ENCODE assay signal across 22 cellular contexts in the genomic region with DNA sequence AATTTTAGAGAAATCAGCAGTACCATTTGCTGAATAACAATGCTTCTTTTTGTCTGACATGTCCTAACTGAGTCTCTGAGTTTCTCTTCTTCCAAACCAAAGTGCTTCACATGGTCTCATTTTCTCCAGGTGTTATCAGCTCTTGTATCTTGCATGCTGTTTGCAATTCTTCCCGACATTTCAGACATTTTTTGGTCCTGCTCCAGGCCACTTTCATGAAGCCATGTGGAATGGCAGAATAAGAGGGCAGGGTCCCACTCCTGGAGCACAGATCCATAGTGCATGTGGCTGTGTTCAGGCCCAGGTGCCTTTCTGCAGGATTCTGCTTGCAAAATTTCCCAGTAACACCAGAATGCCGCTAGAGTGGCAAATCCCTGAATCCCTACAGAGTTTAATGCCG.
DNase-seq lines count a peak whose midpoint lies in the region; ATAC-seq, FAIRE-seq and TF ChIP-seq lines count a peak whose summit lies in the region.
"Had no signal": no experiment of that assay in that cellular context is flagged by ENCODE, and none has a peak within 500 bp of the region (broad histone marks: within the 10 kb centered on the region; RNA-seq: fewer than 3 reads in every experiment).

No MANE protein-coding gene starts in this region.

- 96% methylated on average over 3 of the region's 3 CpGs; no CpG with 5 or more reads in 1 of the 2 experiments for WGBS in H1 (ENCODE audit: extremely low coverage in 1 of 2, insufficient coverage in 1 of 2, insufficient read length in 1 of 2, insufficient replicate concordance in 2 of 2, low coverage in 1 of 2, low lambda C conversion rate in 2 of 2, missing lambda C conversion rate in 1 of 2), 2 experiments
- no CpG with 5 or more reads among the region's 3 CpGs for WGBS in mesendoderm (ENCODE audit: extremely low coverage, insufficient coverage, low lambda C conversion rate)

- H2AK5ac ChIP-seq in H1 (ENCODE audit: low read depth, low read length) (no peak overlapping the region), mesendoderm (ENCODE audit: low read length) (no peak overlapping the region)

- peaks cover 6% of the 10 kb centered on the region; the same call in 2 of the 3 replicates for H3K4me1 Mint-ChIP-seq in GM23338
- H3K4me1 Mint-ChIP-seq: B cell had no signal

- H3K36me3 ChIP-seq in GM23338 (ENCODE audit: insufficient read depth) (no peaks in the 10 kb centered on the region), H1 (ENCODE audit: control insufficient read depth in 2 of 4, insufficient read depth in 4 of 4, low read length in 3 of 4) (no peaks in the 10 kb centered on the region), mesendoderm (ENCODE audit: control insufficient read depth, insufficient read depth, low read length) (no peaks in the 10 kb centered on the region)
- H3K36me3 ChIP-seq: BLaER1 treated with 17β-estradiol and CSF1 and Interleukin-3, amounts not matched to agents 10 nM and 100 nM had no signal

- H3K4me1 ChIP-seq in GM23338 (ENCODE audit: insufficient read depth), result peaks cover 3% of the 10 kb centered on the region; the same call in 1 of the 2 replicates
- H3K4me1 ChIP-seq in H1 (replicated peaks in 1 of 4; ENCODE audit: control insufficient read depth in 3 of 4, insufficient read depth in 4 of 4, low read length in 3 of 4), result no peaks in the 10 kb centered on the region; a peak in 1 of 7 replicates
- H3K4me1 ChIP-seq in mesendoderm (ENCODE audit: control insufficient read depth, low read depth, low read length), result no peaks in the 10 kb centered on the region
- H3K4me1 ChIP-seq: A549; BLaER1 treated with 17β-estradiol and CSF1 and Interleukin-3, amounts not matched to agents 10 nM and 100 nM; Caco-2 had no signal

- TF ChIP-seq CTCF in GM23338 (conservative IDR thresholded peaks at IDR 0.05; ENCODE audit: low read depth in 2 of 2), result no peak
- TF ChIP-seq CTCF in H1 (IDR thresholded peaks at IDR 0.05; ENCODE audit: control extremely low read depth in 1 of 3, insufficient read depth in 1 of 3, low read depth in 1 of 3, low read length in 3 of 3), result no peak

- H3K4ac ChIP-seq in H1 (replicated peaks; ENCODE audit: insufficient read length, low read depth, low read length) (no peak overlapping the region), mesendoderm (ENCODE audit: low read depth, low read length) (no peak overlapping the region)

- H3F3A ChIP-seq in GM23338 (replicated peaks; ENCODE audit: low read depth), result no peaks in the 10 kb centered on the region

- H2BK15ac ChIP-seq in H1 (ENCODE audit: low read length) (no peak overlapping the region), mesendoderm (replicated peaks; ENCODE audit: low read depth) (no peak overlapping the region)

- no peak overlapping the region for H3K27ac Mint-ChIP-seq in GM23338
- H3K27ac Mint-ChIP-seq: B cell; CD4-positive, alpha-beta T cell; CD8-positive, alpha-beta T cell had no signal

- H3K23me2 ChIP-seq in H1 (ENCODE audit: low read depth, low read length), result no peaks in the 10 kb centered on the region

- no peaks in the 10 kb centered on the region for H3K9me3 ChIP-seq in H1 (ENCODE audit: insufficient read depth in 2 of 2, low read depth in 1 of 2, low read length in 1 of 2)
- H3K9me3 ChIP-seq: A549; BLaER1 treated with 17β-estradiol and CSF1 and Interleukin-3, amounts not matched to agents 10 nM and 100 nM; Caco-2 had no signal

- POLR2A ChIA-PET in H1 (lab: Charles Lee; ENCODE audit: partially characterized antibody), result no interaction called here

- no peak overlapping the region for H4K91ac ChIP-seq in H1 (replicated peaks; ENCODE audit: insufficient read length, low read length)

- H3K36me3 Mint-ChIP-seq in GM23338 (ENCODE audit: low read depth), result no peaks in the 10 kb centered on the region
- H3K36me3 Mint-ChIP-seq: CD8-positive, alpha-beta T cell had no signal

- H2BK5ac ChIP-seq in H1 (ENCODE audit: low read depth, low read length), result no peak overlapping the region
- no peak overlapping the region for H2BK5ac ChIP-seq in mesendoderm (ENCODE audit: low read length)

- H3K79me1 ChIP-seq in H1 (ENCODE audit: low read depth, low read length) (no peaks in the 10 kb centered on the region), mesendoderm (ENCODE audit: low read length) (no peaks in the 10 kb centered on the region)

- no peak overlapping the region for H4K5ac ChIP-seq in H1 (ENCODE audit: insufficient read length, low read depth, low read length)
- no peak overlapping the region for H4K5ac ChIP-seq in mesendoderm (ENCODE audit: low read length)

- H3K4me2 ChIP-seq in GM23338, result no peak overlapping the region
- H3K4me2 ChIP-seq in H1 (ENCODE audit: insufficient read depth in 1 of 2, low read depth in 2 of 2, low read length in 2 of 2), result no peak overlapping the region
- no peak overlapping the region for H3K4me2 ChIP-seq in mesendoderm (ENCODE audit: low read length)
- H3K4me2 ChIP-seq: A549; BLaER1 treated with 17β-estradiol and CSF1 and Interleukin-3, amounts not matched to agents 10 nM and 100 nM had no signal

- no peaks in the 10 kb centered on the region for H3K27me3 Mint-ChIP-seq in GM23338 (ENCODE audit: insufficient read depth, low read depth, poor library complexity)
- H3K27me3 Mint-ChIP-seq: B cell; CD4-positive, alpha-beta T cell had no signal

- no peaks in the 10 kb centered on the region for H3K9me3 Mint-ChIP-seq in GM23338

- no peak overlapping the region for H4K8ac ChIP-seq in H1 (ENCODE audit: extremely low read depth, insufficient read depth, low read length)
- no peak overlapping the region for H4K8ac ChIP-seq in mesendoderm (ENCODE audit: low read depth, low read length)

- no peak overlapping the region for H3K9ac ChIP-seq in H1 (replicated peaks in 1 of 4; ENCODE audit: extremely low read depth in 1 of 4, low read depth in 3 of 4, low read length in 3 of 4)
- no peak overlapping the region for H3K9ac ChIP-seq in mesendoderm (ENCODE audit: low read length)
- H3K9ac ChIP-seq: BLaER1 treated with 17β-estradiol and CSF1 and Interleukin-3, amounts not matched to agents 10 nM and 100 nM had no signal

- H3K14ac ChIP-seq in H1 (ENCODE audit: insufficient read length), result no peak overlapping the region

- H3K79me2 ChIP-seq in GM23338 (replicated peaks; ENCODE audit: insufficient read depth), result no peaks in the 10 kb centered on the region
- no peaks in the 10 kb centered on the region for H3K79me2 ChIP-seq in H1 (ENCODE audit: control insufficient read depth in 1 of 2, insufficient read depth in 2 of 2, low read length in 2 of 2)
- H3K79me2 ChIP-seq in mesendoderm (ENCODE audit: control insufficient read depth, insufficient read depth, low read length), result no peaks in the 10 kb centered on the region

- TF ChIP-seq RAD21 in H1 (IDR thresholded peaks at IDR 0.05 in 1 of 2, conservative IDR thresholded peaks at IDR 0.05 in 1 of 2; ENCODE audit: low read depth in 2 of 2, low read length in 2 of 2), result no peak

- H2AFZ ChIP-seq in GM23338, result peak overlapping the region; percentile 39; the same call in 1 of the 2 replicates
- H2AFZ ChIP-seq in H1 (ENCODE audit: low read length), result peak overlapping the region; percentile 17; the same call in 1 of the 2 replicates

- DNase-seq in GM23338 (ENCODE audit: low spot score), result no peak
- no peak for DNase-seq in H1 (ENCODE audit: low read depth in 1 of 2, low spot score in 2 of 2)
- DNase-seq in mesendoderm, result peak; percentile 55
- no peak for DNase-seq in SKM-1 (lab: John Stamatoyannopoulos, UW; ENCODE audit: unreplicated experiment)
- no peak for DNase-seq in stimulated activated naive CD8-positive, alpha-beta T cell treated with anti-CD3 and anti-CD28 coated beads, Interleukin-15, Interleukin-2, amounts not matched to agents 100 U/mL and 50 U/mL, for 24 hours
- DNase-seq: AML-193; Caco-2; Calu3; CD4-positive, alpha-beta T cell; CD8-positive, alpha-beta T cell; DMS79 treated with DMSO at 0.1 percent for 48 hours; GF-D8 had no signal

- no peak for ATAC-seq in GM23338
- no peak for ATAC-seq in HG02678 (IDR thresholded peaks at IDR 0.05; ENCODE audit: unreplicated experiment)
- no peak for ATAC-seq in stimulated activated naive CD8-positive, alpha-beta T cell treated with anti-CD3 and anti-CD28 coated beads, Interleukin-15, Interleukin-2, amounts not matched to agents 100 U/mL and 50 U/mL, for 24 hours
- ATAC-seq: A549; CD8-positive, alpha-beta T cell had no signal

- H3K9me2 ChIP-seq in GM23338 (ENCODE audit: insufficient read depth), result no peaks in the 10 kb centered on the region

- no peak for FAIRE-seq in H1 (lab: Jason Lieb, UNC)
- FAIRE-seq: A549, D721Med, G401.6, GM12891, GM19239 had no signal

- H3K27me3 ChIP-seq in GM23338 (ENCODE audit: insufficient read depth), result no peaks in the 10 kb centered on the region
- peaks cover 0 to 1% (median 0%) of the 10 kb centered on the region in 4 experiments; a peak in 1 of 7 replicates for H3K27me3 ChIP-seq in H1 (replicated peaks in 1 of 4; ENCODE audit: control insufficient read depth in 3 of 4, extremely low read depth in 1 of 4, insufficient read depth in 3 of 4, low read length in 3 of 4)
- no peaks in the 10 kb centered on the region for H3K27me3 ChIP-seq in mesendoderm (ENCODE audit: insufficient read depth, low read length, poor library complexity)
- H3K27me3 ChIP-seq: BLaER1 treated with 17β-estradiol and CSF1 and Interleukin-3, amounts not matched to agents 10 nM and 100 nM had no signal

- H2BK120ac ChIP-seq in H1 (replicated peaks; ENCODE audit: low read depth, low read length) (no peak overlapping the region), mesendoderm (ENCODE audit: low read depth, low read length) (no peak overlapping the region)

- H4K20me1 ChIP-seq in GM23338 (replicated peaks; ENCODE audit: insufficient read depth) (no peaks in the 10 kb centered on the region), H1 (replicated peaks in 1 of 2; ENCODE audit: control insufficient read depth in 1 of 2, insufficient read depth in 2 of 2, low read length in 2 of 2) (no peaks in the 10 kb centered on the region)
- H4K20me1 ChIP-seq: BLaER1 treated with 17β-estradiol and CSF1 and Interleukin-3, amounts not matched to agents 10 nM and 100 nM had no signal

- H3K23ac ChIP-seq in H1 (ENCODE audit: insufficient read length), result no peak overlapping the region
- H3K23ac ChIP-seq in mesendoderm (ENCODE audit: low read length), result no peak overlapping the region

- H3K18ac ChIP-seq in H1 (ENCODE audit: extremely low read depth, low read length), result no peak overlapping the region
- no peak overlapping the region for H3K18ac ChIP-seq in mesendoderm (ENCODE audit: low read length)

- no peak overlapping the region for H3K4me3 Mint-ChIP-seq in GM23338
- H3K4me3 Mint-ChIP-seq: B cell; CD4-positive, alpha-beta T cell; CD8-positive, alpha-beta T cell had no signal

- H3K4me3 ChIP-seq in GM23338 (no peak overlapping the region), H1 (ENCODE audit: extremely low read depth in 1 of 4, insufficient read depth in 2 of 4, low read depth in 3 of 4, low read length in 4 of 4) (no peak overlapping the region), mesendoderm (ENCODE audit: low read length) (no peak overlapping the region)
- H3K4me3 ChIP-seq: A549; BLaER1 treated with 17β-estradiol and CSF1 and Interleukin-3, amounts not matched to agents 10 nM and 100 nM had no signal

- H3K27ac ChIP-seq in GM23338 (ENCODE audit: low read depth) (no peak overlapping the region), H1 (ENCODE audit: low read depth, low read length) (no peak overlapping the region), mesendoderm (ENCODE audit: low read depth, low read length) (no peak overlapping the region)
- H3K27ac ChIP-seq: 22Rv1; A549; BLaER1 treated with 17β-estradiol and CSF1 and Interleukin-3, amounts not matched to agents 10 nM and 100 nM; C4-2B had no signal

- no peak for TF ChIP-seq POLR2A in H1 (IDR thresholded peaks at IDR 0.05; ENCODE audit: control extremely low read depth in 1 of 2, low read depth in 2 of 2, low read length in 2 of 2)

- TF ChIP-seq EP300 in H1 (IDR thresholded peaks at IDR 0.05; ENCODE audit: borderline replicate concordance in 1 of 2, low read depth in 2 of 2, low read length in 2 of 2), result no peak

- no peak overlapping the region for H2BK12ac ChIP-seq in H1 (ENCODE audit: low read depth, low read length)

- no peak overlapping the region for H3K56ac ChIP-seq in H1 (replicated peaks; ENCODE audit: insufficient read length, low read depth, low read length)
- no peak overlapping the region for H3K56ac ChIP-seq in mesendoderm (ENCODE audit: low read length)

- CTCF ChIA-PET in H1 (lab: Charles Lee; ENCODE audit: partially characterized antibody), result no interaction called here

- no peak overlapping the region for H2BK20ac ChIP-seq in H1 (ENCODE audit: low read length)
